In the genomic region with DNA sequence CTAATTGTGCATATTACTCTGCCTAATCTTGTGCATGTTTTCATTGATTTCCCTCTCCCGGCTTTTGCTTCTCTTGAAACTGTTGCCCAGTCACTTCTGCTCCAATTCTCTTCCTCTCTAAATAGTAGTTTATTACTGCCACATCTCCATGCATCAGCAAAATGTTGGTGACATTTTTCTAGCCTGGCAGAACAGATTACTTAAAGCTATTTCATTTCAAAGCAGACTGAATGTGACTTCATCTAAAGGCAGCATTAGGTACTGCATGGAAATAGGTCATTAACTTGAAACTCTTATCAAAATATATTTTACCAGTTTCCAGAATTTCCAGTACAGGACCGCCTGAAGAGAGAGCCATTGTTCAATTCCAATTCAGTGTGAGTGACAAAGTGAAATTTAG, we compare ENCODE assay signal across 26 cellular contexts. TPM values are rescaled to one million over a fixed set of nuclear protein-coding genes. Genes with fewer than 3 reads are reported as not detected.
DNase-seq lines count a peak whose midpoint lies in the region; ATAC-seq and TF ChIP-seq lines count a peak whose summit lies in the region.
"Had no signal": no experiment of that assay in that cellular context is flagged by ENCODE, and none has a peak within 500 bp of the region (broad histone marks: within the 10 kb centered on the region; RNA-seq: fewer than 3 reads in every experiment).

No MANE protein-coding gene starts in this region.

- TF ChIP-seq CTCF in BE2C (IDR thresholded peaks at IDR 0.05; ENCODE audit: low read depth, low read length) (0 out of 2 replicates have a peak, but pooled peaks have one; percentile 13), cardiac fibroblast (IDR thresholded peaks at IDR 0.05; ENCODE audit: low read depth, low read length) (peak; percentile 7), thyroid gland (IDR thresholded peaks at IDR 0.05) (no peak)

- no peaks in the 10 kb centered on the region for H3K9me3 ChIP-seq in BE2C
- H3K9me3 ChIP-seq in thyroid gland: no peaks in the 10 kb centered on the region
- H3K9me3 ChIP-seq: esophagus muscularis mucosa, stomach had no signal

- H3K79me1 ChIP-seq in mesendoderm (ENCODE audit: low read length): no peaks in the 10 kb centered on the region

- H3K27me3 ChIP-seq in BE2C (no peaks in the 10 kb centered on the region), mesendoderm (ENCODE audit: insufficient read depth, low read length, poor library complexity) (no peaks in the 10 kb centered on the region), thyroid gland (no peaks in the 10 kb centered on the region)
- H3K27me3 ChIP-seq: esophagus muscularis mucosa, stomach had no signal

- no peak overlapping the region for H3K9ac ChIP-seq in mesendoderm (ENCODE audit: low read length)

- no peak overlapping the region for H3K4me3 ChIP-seq in BE2C (ENCODE audit: low read depth, low read length)
- no peak overlapping the region for H3K4me3 ChIP-seq in cardiac fibroblast (replicated peaks in 1 of 2; ENCODE audit: low read depth in 2 of 2, low read length in 2 of 2)
- H3K4me3 ChIP-seq in mesendoderm (ENCODE audit: low read length): no peak overlapping the region
- H3K4me3 ChIP-seq in thyroid gland (replicated peaks in 1 of 3): no peak overlapping the region
- H3K4me3 ChIP-seq: esophagus muscularis mucosa, stomach had no signal

- H3K18ac ChIP-seq in mesendoderm (ENCODE audit: low read length): no peak overlapping the region

- no peak for DNase-seq in BE2C
- no peak for DNase-seq in cardiac fibroblast (ENCODE audit: low read depth in 2 of 2)
- DNase-seq in mesendoderm: peak; percentile 4
- DNase-seq in NCI-H1694 treated with DMSO at 0.1 percent for 48 hours (lab: John Stamatoyannopoulos, UW): no peak
- no peak for DNase-seq in thyroid gland
- DNase-seq in NCI-H526 treated with DMSO at 0.1 percent for 48 hours (lab: John Stamatoyannopoulos, UW): no peak
- DNase-seq: activated CD4-positive, CD25-positive, alpha-beta regulatory T cell treated with anti-CD3 and anti-CD28 coated beads, Interleukin-2, amount 50 U/mL, for 72 hours; activated T-cell treated with anti-CD3 and anti-CD28 coated beads, Interleukin-2, amount 50 U/mL, for 48 hours; effector CD8-positive, alpha-beta T cell; H9; kidney glomerular epithelial cell; MV-4-11; NCI-H187; NCI-H69; nucleus accumbens; stomach; trophoblast cell had no signal

- intact Hi-C loops in thyroid gland (cut with DNase I): no loop called here

- no peak overlapping the region for H3K4ac ChIP-seq in mesendoderm (ENCODE audit: low read depth, low read length)

- H3K4me1 ChIP-seq in BE2C (peaks cover 13% of the 10 kb centered on the region), mesendoderm (ENCODE audit: control insufficient read depth, low read depth, low read length) (no peaks in the 10 kb centered on the region), thyroid gland (no peaks in the 10 kb centered on the region)
- H3K4me1 ChIP-seq: esophagus muscularis mucosa, stomach had no signal

- no peak overlapping the region for H3K23ac ChIP-seq in mesendoderm (ENCODE audit: low read length)

- no peak overlapping the region for H3K4me2 ChIP-seq in mesendoderm (ENCODE audit: low read length)

- H3K27ac ChIP-seq in mesendoderm (ENCODE audit: low read depth, low read length) (no peak overlapping the region), thyroid gland (no peak overlapping the region)
- H3K27ac ChIP-seq: C4-2B, esophagus muscularis mucosa, stomach had no signal

- H2BK5ac ChIP-seq in mesendoderm (ENCODE audit: low read length): no peak overlapping the region

- no peak overlapping the region for H2BK15ac ChIP-seq in mesendoderm (replicated peaks; ENCODE audit: low read depth)

- no peak overlapping the region for H3K56ac ChIP-seq in mesendoderm (ENCODE audit: low read length)

- TF ChIP-seq POLR2A in thyroid gland (IDR thresholded peaks at IDR 0.05): no peak

- ATAC-seq in HG03354 (IDR thresholded peaks at IDR 0.05; ENCODE audit: poor library complexity, severe bottlenecking, unreplicated experiment): peak; percentile 46

- H2AK5ac ChIP-seq in mesendoderm (ENCODE audit: low read length): no peak overlapping the region

- no peak overlapping the region for H4K8ac ChIP-seq in mesendoderm (ENCODE audit: low read depth, low read length)

- no CpG with 5 or more reads among the region's 2 CpGs for WGBS in mesendoderm (ENCODE audit: extremely low coverage, insufficient coverage, low lambda C conversion rate)
- WGBS in thyroid gland, 2 donors: 91 to 94% methylated on average over 2 of the region's 2 CpGs

- no peaks in the 10 kb centered on the region for H3K79me2 ChIP-seq in mesendoderm (ENCODE audit: control insufficient read depth, insufficient read depth, low read length)

- no peak overlapping the region for H2BK120ac ChIP-seq in mesendoderm (ENCODE audit: low read depth, low read length)

- no peak overlapping the region for H4K5ac ChIP-seq in mesendoderm (ENCODE audit: low read length)

- peaks cover 50% of the 10 kb centered on the region for H3K36me3 ChIP-seq in BE2C
- no peaks in the 10 kb centered on the region for H3K36me3 ChIP-seq in mesendoderm (ENCODE audit: control insufficient read depth, insufficient read depth, low read length)
- H3K36me3 ChIP-seq in thyroid gland: peaks cover 2 to 8% of the 10 kb centered on the region in 2 donors

RNA-seq across cellular contexts. Expression of a gene that starts 52.4 kb away (rescaled TPM):
- 0.54 TPM for polyA plus RNA-seq in BE2C (2012; ENCODE audit: insufficient read depth, insufficient read length, low read depth)
- polyA plus RNA-seq in mesendoderm (2013, experiment 1 of 2): not detected
- not detected for polyA plus RNA-seq in mesendoderm (2013, experiment 2 of 2)
- under 1 TPM in 1 of 4 donors, not detected in 3; 0.67 TPM for total RNA-seq in thyroid gland
- total RNA-seq: activated CD8-positive, alpha-beta memory T cell treated with anti-CD3 and anti-CD28 coated beads for 36 hours; astrocyte; G401; glomerular endothelial cell; H9; lung microvascular endothelial cell had no signal
- polyA plus RNA-seq: AG04450 had no signal

Comparison
In these comparisons a context has a peak if more than half of its experiments do, and no peak if none do; other contexts are left out.
1. CTCF ChIP-seq: peak in BE2C (single experiment) and cardiac fibroblast (single experiment); none in thyroid gland (0 of 6).